8 cellular contexts compared by ENCODE assay signal in genomic region chr5:177132504-177133118, GRCh38. TPM values are rescaled to one million over a fixed set of nuclear protein-coding genes. Genes with fewer than 3 reads are reported as not detected.
DNase-seq lines count a peak whose midpoint lies in the region; TF ChIP-seq lines count a peak whose summit lies in the region.

No MANE protein-coding gene starts in this region.

- peak overlapping the region; percentile 2 for H3K27ac ChIP-seq in AG04450 (ENCODE audit: low read depth, low read length)
- peak overlapping the region; percentile 74 for H3K27ac ChIP-seq in effector memory CD4-positive, alpha-beta T cell (ENCODE audit: insufficient read depth, low read length, poor library complexity, severe bottlenecking)
- H3K27ac ChIP-seq in thyroid gland, result peak overlapping the region; percentile 96 to 100 (median 97)

- H3K9me3 ChIP-seq in AG04450 (ENCODE audit: control insufficient read depth, insufficient read depth, low read length) (no peaks in the 10 kb centered on the region; the same call in 1 of the 2 replicates), mononuclear cell (ENCODE audit: low read depth, low read length) (no peaks in the 10 kb centered on the region), thyroid gland (no peaks in the 10 kb centered on the region)
- no peaks in the 10 kb centered on the region for H3K9me3 ChIP-seq in effector memory CD4-positive, alpha-beta T cell (ENCODE audit: control insufficient read depth, low read length)

- H3K36me3 ChIP-seq in effector memory CD4-positive, alpha-beta T cell (ENCODE audit: control insufficient read depth, insufficient read depth, low read length), result peaks cover 16% of the 10 kb centered on the region
- H3K36me3 ChIP-seq in thyroid gland, result peaks cover 9 to 11% of the 10 kb centered on the region in 2 donors

- H3K27me3 ChIP-seq in AG04450 (ENCODE audit: control insufficient read depth, insufficient read depth, low read length), result no peaks in the 10 kb centered on the region
- no peaks in the 10 kb centered on the region for H3K27me3 ChIP-seq in effector memory CD4-positive, alpha-beta T cell (replicated peaks; ENCODE audit: control insufficient read depth, insufficient read depth, low read length, poor library complexity, severe bottlenecking)
- no peaks in the 10 kb centered on the region for H3K27me3 ChIP-seq in mononuclear cell (ENCODE audit: insufficient read depth, low read length)
- H3K27me3 ChIP-seq in thyroid gland, result no peaks in the 10 kb centered on the region

- TF ChIP-seq CTCF in AG04450 (IDR thresholded peaks at IDR 0.05; ENCODE audit: low read depth, low read length), result no peak
- no peak for TF ChIP-seq CTCF in GM20000 (IDR thresholded peaks at IDR 0.05; ENCODE audit: extremely low read depth, missing control alignments)
- TF ChIP-seq CTCF in thyroid gland (IDR thresholded peaks at IDR 0.05), result no peak

- POLR2A ChIA-PET in AG04450 (lab: Yijun Ruan, JAX), result no interaction called here

- intact Hi-C loops in thyroid gland (cut with DNase I), result no loop called here

- H3K4me3 ChIP-seq in AG04450 (ENCODE audit: low read depth, low read length) (no peak overlapping the region), mononuclear cell (ENCODE audit: low read length) (peak overlapping the region; percentile 66), thyroid gland (replicated peaks in 1 of 3) (peak overlapping the region; percentile 1 to 88 (median 41))
- peak overlapping the region; percentile 34 for H3K4me3 ChIP-seq in effector memory CD4-positive, alpha-beta T cell (ENCODE audit: insufficient read depth, low read depth, low read length, poor library complexity, severe bottlenecking)

- TF ChIP-seq POLR2A in thyroid gland (IDR thresholded peaks at IDR 0.05), result no peak

- CTCF ChIA-PET in AG04450 (lab: Charles Lee), result no interaction called here

- DNase-seq in AG04450 (ENCODE audit: low read depth, low spot score) (no peak), GM20000 (ENCODE audit: low spot score) (peak; percentile 71), T follicular helper cell (ENCODE audit: low read depth) (peak; percentile 35), thyroid gland (peak; percentile 30 to 44), cortex of kidney (lab: John Stamatoyannopoulos, UW) (no peak), cerebellar nuclear complex (lab: John Stamatoyannopoulos, UW) (no peak)
- peak; percentile 36 to 46 (median 40) for DNase-seq in effector memory CD4-positive, alpha-beta T cell

- H3K4me1 ChIP-seq in effector memory CD4-positive, alpha-beta T cell (ENCODE audit: control insufficient read depth, insufficient read depth, low read length, poor library complexity, severe bottlenecking), result peaks cover 52% of the 10 kb centered on the region
- H3K4me1 ChIP-seq in mononuclear cell (ENCODE audit: insufficient read depth, low read length) (peaks cover 54% of the 10 kb centered on the region), thyroid gland (peaks cover 32 to 43% of the 10 kb centered on the region in 2 donors)

- 0 to 9% methylated on average over 8 to 12 of the region's 57 CpGs for WGBS in thyroid gland, 2 donors

RNA-seq across cellular contexts. Expression of gene NSD1, which starts 1.0 kb away (rescaled TPM):
- 25.6 and 33.4 TPM in 2 replicates for polyA plus RNA-seq in AG04450 (2011; rRNA removed)
- polyA minus RNA-seq in AG04450 (2011; rRNA and poly(A)+ RNA removed), result 54.4 and 64.6 TPM in 2 replicates
- total RNA-seq in mononuclear cell (69.0 TPM), thyroid gland (100 to 1,000 TPM in 1 of 4 donors, 10 to 100 TPM in 3; 61.9 to 114 (median 73.9) TPM)

RNA-seq across cellular contexts. Expression of gene FGFR4, which starts 45.9 kb away (rescaled TPM):
- 5.8 and 6.8 TPM in 2 replicates for polyA plus RNA-seq in AG04450 (2011; rRNA removed)
- 5.3 and 7.0 TPM in 2 replicates for polyA minus RNA-seq in AG04450 (2011; rRNA and poly(A)+ RNA removed)
- total RNA-seq in mononuclear cell, result 1.2 TPM
- 1 to 10 TPM in 2 of 4 donors, under 1 TPM in 1, not detected in 1; 0.49 to 1.2 (median 1.1) TPM for total RNA-seq in thyroid gland

Comparison
In these comparisons a context has a peak if more than half of its experiments do, and no peak if none do; other contexts are left out.
1. DNase-seq: peak in GM20000 (single experiment), T follicular helper cell (single experiment), effector memory CD4-positive, alpha-beta T cell (3 of 3) and thyroid gland (2 of 2); none in AG04450 (single experiment), cortex of kidney (single experiment) and cerebellar nuclear complex (0 of 2).
2. H3K27ac ChIP-seq: peak in every context shown above with its lines; median percentile 97 in thyroid gland; 74 in effector memory CD4-positive, alpha-beta T cell; 2 in AG04450.